ENCODE assay signal across 19 cellular contexts in the genomic region with DNA sequence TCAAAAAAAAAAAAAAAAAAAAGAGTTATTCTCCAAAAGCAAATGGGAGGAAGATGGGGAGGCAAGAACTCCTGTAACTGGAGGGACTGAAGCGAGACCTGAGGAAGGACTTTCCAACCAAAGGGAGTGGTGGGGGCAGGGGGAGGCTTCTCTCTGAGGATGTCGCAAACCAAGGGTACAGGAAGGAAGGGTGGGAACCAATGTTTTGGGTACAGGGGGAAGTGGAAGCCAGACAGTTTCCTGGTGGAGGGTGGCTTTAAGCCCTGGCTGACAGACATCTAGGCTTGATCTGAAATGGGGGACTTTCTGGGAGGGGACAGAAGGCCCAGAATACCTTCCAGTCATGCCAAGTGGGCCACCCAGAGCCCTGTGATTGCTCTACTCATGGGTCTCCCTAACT. TPM values are rescaled to one million over a fixed set of nuclear protein-coding genes. Genes with fewer than 3 reads are reported as not detected.
A peak's percentile ranks its signal among the peaks of the same experiment; 100 is the strongest.
DNase-seq lines count a peak whose midpoint lies in the region; ATAC-seq lines count a peak whose summit lies in the region.
"Had no signal": no experiment of that assay in that cellular context is flagged by ENCODE, and none has a peak within 500 bp of the region (broad histone marks: within the 10 kb centered on the region; RNA-seq: fewer than 3 reads in every experiment).

No MANE protein-coding gene starts in this region.

- H3K4me1 ChIP-seq in BLaER1 = peaks cover 53% of the 10 kb centered on the region
- peaks cover 93% of the 10 kb centered on the region for H3K4me1 ChIP-seq in CD4-positive, alpha-beta memory T cell (ENCODE audit: insufficient read depth, low read length)
- H3K4me1 ChIP-seq: colonic mucosa, parathyroid adenoma had no signal

- peak; percentile 77 for ATAC-seq in effector memory CD8-positive, alpha-beta T cell (replicated peaks)
- no peak for ATAC-seq in HG03196 (IDR thresholded peaks at IDR 0.05; ENCODE audit: unreplicated experiment)
- no peak for ATAC-seq in GM21529 (IDR thresholded peaks at IDR 0.05; ENCODE audit: unreplicated experiment)
- ATAC-seq: SK-N-SH treated with all-trans-retinoic acid at 6 μM for 48 hours had no signal

- peaks cover 48 to 49% of the 10 kb centered on the region in 2 donors for H3K36me3 Mint-ChIP-seq in CD4-positive, alpha-beta memory T cell
- peaks cover 4% of the 10 kb centered on the region for H3K36me3 Mint-ChIP-seq in effector memory CD8-positive, alpha-beta T cell (ENCODE audit: insufficient read depth)
- H3K36me3 Mint-ChIP-seq: immature natural killer cell had no signal

- peak overlapping the region; percentile 51; the same call in 1 of the 2 replicates for H3K9ac ChIP-seq in BLaER1
- H3K9ac ChIP-seq: parathyroid adenoma had no signal

- peak overlapping the region; percentile 38; the same call in 1 of the 2 replicates for H3K4me3 ChIP-seq in BLaER1
- peak overlapping the region in 1 of 2 donors; percentile 0 for H3K4me3 ChIP-seq in CD4-positive, alpha-beta memory T cell (ENCODE audit: low read length in 2 of 2)
- H3K4me3 ChIP-seq: colonic mucosa had no signal

- H3K27me3 ChIP-seq in BLaER1 = no peaks in the 10 kb centered on the region
- H3K27me3 ChIP-seq in CD4-positive, alpha-beta memory T cell (ENCODE audit: insufficient read depth, low read length) = no peaks in the 10 kb centered on the region
- H3K27me3 ChIP-seq: colonic mucosa had no signal

- H3K27ac Mint-ChIP-seq in CD4-positive, alpha-beta memory T cell = peak overlapping the region; percentile 69 to 97 (median 93)
- H3K27ac Mint-ChIP-seq in effector memory CD8-positive, alpha-beta T cell = peak overlapping the region; percentile 15 to 65
- H3K27ac Mint-ChIP-seq: H9, immature natural killer cell had no signal

- peak overlapping the region in 7 of 8 donors; percentile 51 to 86 (median 61) for H3K4me3 Mint-ChIP-seq in CD4-positive, alpha-beta memory T cell
- H3K4me3 Mint-ChIP-seq in effector memory CD8-positive, alpha-beta T cell = peak overlapping the region; percentile 1
- H3K4me3 Mint-ChIP-seq: H9 had no signal

- no peaks in the 10 kb centered on the region for H3K36me3 ChIP-seq in BLaER1
- no peaks in the 10 kb centered on the region for H3K36me3 ChIP-seq in CD4-positive, alpha-beta memory T cell (ENCODE audit: insufficient read depth, low read length)
- H3K36me3 ChIP-seq: colonic mucosa had no signal

- H3K4me1 Mint-ChIP-seq in CD4-positive, alpha-beta memory T cell = peaks cover 66 to 99% (median 84%) of the 10 kb centered on the region in 4 donors
- H3K4me1 Mint-ChIP-seq in effector memory CD8-positive, alpha-beta T cell (ENCODE audit: low read depth in 2 of 2) = peaks cover 27 to 52% of the 10 kb centered on the region in 2 donors

- no peaks in the 10 kb centered on the region for H3K27me3 Mint-ChIP-seq in CD4-positive, alpha-beta memory T cell
- no peaks in the 10 kb centered on the region for H3K27me3 Mint-ChIP-seq in effector memory CD8-positive, alpha-beta T cell

- no peaks in the 10 kb centered on the region for H3K9me3 ChIP-seq in BLaER1
- no peaks in the 10 kb centered on the region for H3K9me3 ChIP-seq in CD4-positive, alpha-beta memory T cell (ENCODE audit: control insufficient read depth in 1 of 2, low read length in 2 of 2)
- H3K9me3 ChIP-seq: colonic mucosa had no signal

- DNase-seq in CD4-positive, alpha-beta memory T cell = peak in 4 of 5 donors; percentile 35 to 47 (median 40)
- DNase-seq in SKM-1 treated with dmso at 0.1 percent for 144 hours (lab: John Stamatoyannopoulos, UW; ENCODE audit: unreplicated experiment) = peak; percentile 60
- peak in 1 of 3 experiments; percentile 6 for DNase-seq in effector memory CD8-positive, alpha-beta T cell
- no peak for DNase-seq in NCI-H2227 treated with DMSO at 0.1 percent for 48 hours (lab: John Stamatoyannopoulos, UW)
- no peak for DNase-seq in NCI-H748 (lab: John Stamatoyannopoulos, UW; ENCODE audit: unreplicated experiment)
- DNase-seq: activated CD4-positive, CD25-positive, alpha-beta regulatory T cell; anterior cingulate cortex; colonic mucosa; H9; immature natural killer cell; OCI-M1; stimulated activated CD4-positive, alpha-beta T cell treated with anti-CD3 and anti-CD28 coated beads, Interleukin-12 subunit alpha, Interleukin-12 subunit beta, amount 100 ng/mL, for 4 hours had no signal

- H3K9me3 Mint-ChIP-seq in CD4-positive, alpha-beta memory T cell = peaks cover 0 to 4% (median 0%) of the 10 kb centered on the region in 8 donors
- peaks cover 0 to 4% of the 10 kb centered on the region in 2 donors for H3K9me3 Mint-ChIP-seq in effector memory CD8-positive, alpha-beta T cell
- H3K9me3 Mint-ChIP-seq: H9, immature natural killer cell had no signal

- no peaks in the 10 kb centered on the region for H4K20me1 ChIP-seq in BLaER1

- intact Hi-C loops in CD4-positive, alpha-beta memory T cell (cut with micrococcal nuclease) = loop anchor here (1.0 kb wide), 1 partner anchor 10 kb away; no protein-coding TSS in a partner anchor

- CTCF ChIA-PET in CD4-positive, alpha-beta memory T cell (lab: Charles Lee; ENCODE audit: partially characterized antibody) = interaction anchor here (40.6 to 50.4 kb wide), 2 partner anchors 4 to 14 kb away, joined by 1823 read pairs; a partner anchor contains a TSS

- peak overlapping the region; percentile 90 for H3K4me2 ChIP-seq in BLaER1

- peak overlapping the region; percentile 68 for H3K27ac ChIP-seq in BLaER1
- no peak overlapping the region for H3K27ac ChIP-seq in CD4-positive, alpha-beta memory T cell (ENCODE audit: low read depth, low read length)
- H3K27ac ChIP-seq: C4-2B, colonic mucosa, epithelial cell of prostate, parathyroid adenoma had no signal

- POLR2A ChIA-PET in CD4-positive, alpha-beta memory T cell (lab: Charles Lee; ENCODE audit: partially characterized antibody) = interaction anchor here (1.0 to 1.6 kb wide), 5 partner anchors 9 to 29 kb away, joined by 3 to 9 read pairs (median 3); a partner anchor contains a TSS

RNA-seq across cellular contexts. Expression of a gene that starts 27.0 kb away (rescaled TPM):
- 100 to 1,000 TPM in 1 of 2 experiments, 10 to 100 TPM in 1; 93.6 to 104 TPM for total RNA-seq in CD4-positive, alpha-beta memory T cell
- polyA plus RNA-seq in CD4-positive, alpha-beta memory T cell = 10 to 100 TPM; 23.1 to 30.4 TPM

RNA-seq across cellular contexts. Expression of a gene that starts 52.3 kb away (rescaled TPM):
- total RNA-seq in CD4-positive, alpha-beta memory T cell = 10 to 100 TPM; 55.8 to 56.6 TPM
- polyA plus RNA-seq in CD4-positive, alpha-beta memory T cell = 10 to 100 TPM; 53.1 to 70.3 TPM

Comparison
In these comparisons a context has a peak if more than half of its experiments do, and no peak if none do; other contexts are left out.
1. DNase-seq: peak in CD4-positive, alpha-beta memory T cell (4 of 5) and SKM-1 treated with dmso at 0.1 percent for 144 hours (single experiment); none in NCI-H2227 treated with DMSO at 0.1 percent for 48 hours (single experiment) and NCI-H748 (single experiment).